1 cellular context compared by ENCODE assay signal in the genomic region with DNA sequence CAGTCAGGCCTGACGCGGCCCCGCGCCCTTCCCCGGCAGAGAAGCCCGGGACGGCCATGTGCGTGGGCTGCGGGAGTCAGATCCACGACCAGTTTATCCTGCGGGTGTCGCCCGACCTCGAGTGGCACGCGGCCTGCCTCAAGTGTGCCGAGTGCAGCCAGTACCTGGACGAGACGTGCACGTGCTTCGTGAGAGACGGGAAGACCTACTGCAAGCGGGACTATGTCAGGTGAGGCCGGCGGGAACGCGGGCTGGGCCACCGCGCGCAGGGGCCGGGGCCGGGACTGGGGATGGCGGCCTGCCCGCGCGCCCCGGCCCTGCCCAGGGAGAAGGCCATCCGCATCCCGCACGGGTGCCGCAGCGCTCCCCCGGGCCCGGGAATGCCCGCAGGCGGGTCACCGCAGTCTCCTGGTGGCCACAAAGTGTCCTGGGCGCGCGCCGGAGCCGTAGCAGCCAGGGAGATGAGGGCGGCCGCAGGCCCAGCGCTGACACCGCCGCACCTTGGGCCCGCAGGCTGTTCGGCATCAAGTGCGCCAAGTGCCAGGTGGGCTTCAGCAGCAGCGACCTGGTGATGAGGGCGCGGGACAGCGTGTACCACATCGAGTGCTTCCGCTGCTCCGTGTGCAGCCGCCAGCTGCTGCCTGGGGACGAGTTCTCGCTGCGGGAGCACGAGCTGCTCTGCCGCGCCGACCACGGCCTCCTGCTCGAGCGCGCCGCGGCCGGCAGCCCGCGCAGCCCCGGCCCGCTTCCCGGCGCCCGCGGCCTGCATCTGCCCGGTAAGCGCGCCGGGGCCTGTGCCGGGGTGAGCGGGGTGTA.
TF ChIP-seq lines count a peak whose summit lies in the region.

No MANE protein-coding gene starts in this region.

TF ChIP-seq in A549, 52 proteins besides CTCF, POLR2A, EP300 and RAD21:
- TF ChIP-seq, protein P1, sequence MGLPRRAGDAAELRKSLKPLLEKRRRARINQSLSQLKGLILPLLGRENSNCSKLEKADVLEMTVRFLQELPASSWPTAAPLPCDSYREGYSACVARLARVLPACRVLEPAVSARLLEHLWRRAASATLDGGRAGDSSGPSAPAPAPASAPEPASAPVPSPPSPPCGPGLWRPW (IDR thresholded peaks at IDR 0.05) = no peak
- TF ChIP-seq, protein P2, sequence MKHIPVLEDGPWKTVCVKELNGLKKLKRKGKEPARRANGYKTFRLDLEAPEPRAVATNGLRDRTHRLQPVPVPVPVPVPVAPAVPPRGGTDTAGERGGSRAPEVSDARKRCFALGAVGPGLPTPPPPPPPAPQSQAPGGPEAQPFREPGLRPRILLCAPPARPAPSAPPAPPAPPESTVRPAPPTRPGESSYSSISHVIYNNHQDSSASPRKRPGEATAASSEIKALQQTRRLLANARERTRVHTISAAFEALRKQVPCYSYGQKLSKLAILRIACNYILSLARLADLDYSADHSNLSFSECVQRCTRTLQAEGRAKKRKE (CRISPR knock-in tag; IDR thresholded peaks at IDR 0.05; ENCODE audit: low read depth) = no peak
- TF ChIP-seq ESRRA (IDR thresholded peaks at IDR 0.05; ENCODE audit: borderline replicate concordance, low read length) (no peak), CBX8 (IDR thresholded peaks at IDR 0.05) (no peak), RNF2 (IDR thresholded peaks at IDR 0.05; ENCODE audit: borderline replicate concordance, low read depth) (no peak)
- TF ChIP-seq, protein P3, sequence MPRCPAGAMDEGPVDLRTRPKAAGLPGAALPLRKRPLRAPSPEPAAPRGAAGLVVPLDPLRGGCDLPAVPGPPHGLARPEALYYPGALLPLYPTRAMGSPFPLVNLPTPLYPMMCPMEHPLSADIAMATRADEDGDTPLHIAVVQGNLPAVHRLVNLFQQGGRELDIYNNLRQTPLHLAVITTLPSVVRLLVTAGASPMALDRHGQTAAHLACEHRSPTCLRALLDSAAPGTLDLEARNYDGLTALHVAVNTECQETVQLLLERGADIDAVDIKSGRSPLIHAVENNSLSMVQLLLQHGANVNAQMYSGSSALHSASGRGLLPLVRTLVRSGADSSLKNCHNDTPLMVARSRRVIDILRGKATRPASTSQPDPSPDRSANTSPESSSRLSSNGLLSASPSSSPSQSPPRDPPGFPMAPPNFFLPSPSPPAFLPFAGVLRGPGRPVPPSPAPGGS (IDR thresholded peaks at IDR 0.05) = no peak
- TF ChIP-seq, protein P4, sequence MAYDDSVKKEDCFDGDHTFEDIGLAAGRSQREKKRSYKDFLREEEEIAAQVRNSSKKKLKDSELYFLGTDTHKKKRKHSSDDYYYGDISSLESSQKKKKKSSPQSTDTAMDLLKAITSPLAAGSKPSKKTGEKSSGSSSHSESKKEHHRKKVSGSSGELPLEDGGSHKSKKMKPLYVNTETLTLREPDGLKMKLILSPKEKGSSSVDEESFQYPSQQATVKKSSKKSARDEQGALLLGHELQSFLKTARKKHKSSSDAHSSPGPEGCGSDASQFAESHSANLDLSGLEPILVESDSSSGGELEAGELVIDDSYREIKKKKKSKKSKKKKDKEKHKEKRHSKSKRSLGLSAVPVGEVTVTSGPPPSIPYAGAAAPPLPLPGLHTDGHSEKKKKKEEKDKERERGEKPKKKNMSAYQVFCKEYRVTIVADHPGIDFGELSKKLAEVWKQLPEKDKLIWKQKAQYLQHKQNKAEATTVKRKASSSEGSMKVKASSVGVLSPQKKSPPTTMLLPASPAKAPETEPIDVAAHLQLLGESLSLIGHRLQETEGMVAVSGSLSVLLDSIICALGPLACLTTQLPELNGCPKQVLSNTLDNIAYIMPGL (CRISPR knock-in tag; IDR thresholded peaks at IDR 0.05; ENCODE audit: borderline replicate concordance) = no peak
